In genomic region chr16:48435319-48435682, GRCh38 we compare ENCODE assay signal across 15 cellular contexts. TPM values are rescaled to one million over a fixed set of nuclear protein-coding genes. Genes with fewer than 3 reads are reported as not detected.
DNase-seq lines count a peak whose midpoint lies in the region; ATAC-seq and TF ChIP-seq lines count a peak whose summit lies in the region.
"Had no signal": no experiment of that assay in that cellular context is flagged by ENCODE, and none has a peak within 500 bp of the region (broad histone marks: within the 10 kb centered on the region; RNA-seq: fewer than 3 reads in every experiment).

No MANE protein-coding gene starts in this region.

- H2AFZ ChIP-seq in OCI-LY1 (ENCODE audit: low read length) (0 out of 2 replicates have a peak overlapping the region, but pooled peaks have one; percentile 27), GM23248 (no peak overlapping the region)

- H3K4me3 ChIP-seq in BLaER1 = no peak overlapping the region
- H3K4me3 ChIP-seq in OCI-LY1 (ENCODE audit: low read depth, low read length, poor library complexity, severe bottlenecking) = no peak overlapping the region
- no peak overlapping the region for H3K4me3 ChIP-seq in fibroblast of mammary gland (ENCODE audit: control insufficient read depth, low read depth, low read length)
- H3K4me3 ChIP-seq in aorta (ENCODE audit: low read length in 2 of 2) = no peak overlapping the region
- H3K4me3 ChIP-seq in GM23248 = no peak overlapping the region

- H3K9me3 ChIP-seq in BLaER1 (no peaks in the 10 kb centered on the region), OCI-LY1 (ENCODE audit: low read length) (no peaks in the 10 kb centered on the region), aorta (ENCODE audit: control insufficient read depth, low read length) (no peaks in the 10 kb centered on the region), GM23248 (ENCODE audit: low read depth) (no peaks in the 10 kb centered on the region)

- in situ Hi-C loops in GM23248 (cut with MboI) = no loop called here

- peaks cover 46% of the 10 kb centered on the region for H3K4me1 ChIP-seq in BLaER1
- peaks cover 55% of the 10 kb centered on the region for H3K4me1 ChIP-seq in OCI-LY1 (ENCODE audit: insufficient read depth, low read length, severe bottlenecking)
- H3K4me1 ChIP-seq in aorta (ENCODE audit: control insufficient read depth in 1 of 2, insufficient read depth in 2 of 2, low read length in 2 of 2) = no peaks in the 10 kb centered on the region
- no peaks in the 10 kb centered on the region for H3K4me1 ChIP-seq in GM23248 (ENCODE audit: insufficient read depth)

- peak; percentile 54 for TF ChIP-seq CTCF in OCI-LY1 (IDR thresholded peaks at IDR 0.05; ENCODE audit: low read length)
- peak; percentile 0 for TF ChIP-seq CTCF in fibroblast of mammary gland (conservative IDR thresholded peaks at IDR 0.05; ENCODE audit: control insufficient read depth, insufficient read depth, low read depth, low read length)

- peak overlapping the region; percentile 43 for H3K27ac Mint-ChIP-seq in stimulated activated effector memory CD8-positive, alpha-beta T cell treated with anti-CD3 and anti-CD28 coated beads, Interleukin-12 subunit alpha, Interleukin-12 subunit beta, amount 100 ng/mL, for 72 hours
- H3K27ac Mint-ChIP-seq: CD8-positive, alpha-beta T cell had no signal

- no peaks in the 10 kb centered on the region for H3K36me3 ChIP-seq in BLaER1
- no peaks in the 10 kb centered on the region for H3K36me3 ChIP-seq in OCI-LY1 (ENCODE audit: insufficient read depth, low read length)
- H3K36me3 ChIP-seq in aorta (ENCODE audit: control insufficient read depth in 1 of 2, insufficient read depth in 2 of 2, low read length in 1 of 2) = no peaks in the 10 kb centered on the region
- no peaks in the 10 kb centered on the region for H3K36me3 ChIP-seq in GM23248 (ENCODE audit: low read depth)

- no peak for ATAC-seq in stimulated activated effector memory CD8-positive, alpha-beta T cell treated with anti-CD3 and anti-CD28 coated beads, Interleukin-12 subunit alpha, Interleukin-12 subunit beta, amount 100 ng/mL, for 72 hours
- ATAC-seq in aorta (ENCODE audit: low FRiP score) = no peak
- ATAC-seq: CD8-positive, alpha-beta T cell had no signal

- no peak overlapping the region for H3K27ac ChIP-seq in BLaER1
- peak overlapping the region; percentile 96 for H3K27ac ChIP-seq in OCI-LY1 (ENCODE audit: low read depth, low read length, poor library complexity, severe bottlenecking)
- H3K27ac ChIP-seq in aorta (ENCODE audit: low read depth in 1 of 2, low read length in 2 of 2) = no peak overlapping the region
- no peak overlapping the region for H3K27ac ChIP-seq in GM23248

- 57 to 71% methylated on average over 7 of the region's 7 CpGs for WGBS in aorta, 2 donors
- 73 to 74% methylated on average over 7 of the region's 7 CpGs for WGBS in GM23248 (ENCODE audit: low coverage in 1 of 2, low lambda C conversion rate in 2 of 2, missing lambda C conversion rate in 2 of 2), 2 experiments

- no peaks in the 10 kb centered on the region for H3K36me3 Mint-ChIP-seq in stimulated activated effector memory CD8-positive, alpha-beta T cell treated with anti-CD3 and anti-CD28 coated beads, Interleukin-12 subunit alpha, Interleukin-12 subunit beta, amount 100 ng/mL, for 72 hours
- H3K36me3 Mint-ChIP-seq: CD8-positive, alpha-beta T cell had no signal

- H3K27me3 ChIP-seq in BLaER1 (no peaks in the 10 kb centered on the region), OCI-LY1 (ENCODE audit: insufficient read depth, low read length) (no peaks in the 10 kb centered on the region), aorta (ENCODE audit: control insufficient read depth in 1 of 2, insufficient read depth in 2 of 2, low read length in 1 of 2) (no peaks in the 10 kb centered on the region), GM23248 (replicated peaks; ENCODE audit: insufficient read depth) (no peaks in the 10 kb centered on the region)

- intact Hi-C loops in aorta (cut with DNase I) = no loop called here

- H3K9ac ChIP-seq in BLaER1 (no peak overlapping the region), OCI-LY1 (ENCODE audit: low read length) (no peak overlapping the region; the same call in 1 of the 2 replicates), GM23248 (no peak overlapping the region)

- no peak overlapping the region for H3K4me3 Mint-ChIP-seq in stimulated activated effector memory CD8-positive, alpha-beta T cell treated with anti-CD3 and anti-CD28 coated beads, Interleukin-12 subunit alpha, Interleukin-12 subunit beta, amount 100 ng/mL, for 72 hours
- H3K4me3 Mint-ChIP-seq: CD8-positive, alpha-beta T cell had no signal

- H3K9me2 ChIP-seq in OCI-LY1 (ENCODE audit: low read depth, low read length) = no peaks in the 10 kb centered on the region
- no peaks in the 10 kb centered on the region for H3K9me2 ChIP-seq in GM23248 (ENCODE audit: insufficient read depth)

- no peaks in the 10 kb centered on the region for H3K9me3 Mint-ChIP-seq in stimulated activated effector memory CD8-positive, alpha-beta T cell treated with anti-CD3 and anti-CD28 coated beads, Interleukin-12 subunit alpha, Interleukin-12 subunit beta, amount 100 ng/mL, for 72 hours
- H3K9me3 Mint-ChIP-seq: CD8-positive, alpha-beta T cell had no signal

- peaks cover 17% of the 10 kb centered on the region for H3K4me1 Mint-ChIP-seq in stimulated activated effector memory CD8-positive, alpha-beta T cell treated with anti-CD3 and anti-CD28 coated beads, Interleukin-12 subunit alpha, Interleukin-12 subunit beta, amount 100 ng/mL, for 72 hours

- 0 out of 2 replicates have a peak overlapping the region, but pooled peaks have one; percentile 50 for H3K4me2 ChIP-seq in BLaER1
- peak overlapping the region; percentile 28; the same call in 1 of the 2 replicates for H3K4me2 ChIP-seq in OCI-LY1 (ENCODE audit: low read length)
- no peak overlapping the region for H3K4me2 ChIP-seq in GM23248 (ENCODE audit: unreplicated experiment)

- DNase-seq in fibroblast of mammary gland (ENCODE audit: low read depth) (peak; percentile 14), NCI-H446 (lab: John Stamatoyannopoulos, UW) (no peak), aorta (no peak), GM23248 (no peak)
- DNase-seq in stimulated activated effector memory CD8-positive, alpha-beta T cell treated with anti-CD3 and anti-CD28 coated beads, Interleukin-12 subunit alpha, Interleukin-12 subunit beta, amount 100 ng/mL, for 72 hours (ENCODE audit: low spot score in 2 of 2) = no peak
- DNase-seq in stimulated activated CD4-positive, alpha-beta T cell treated with anti-CD3 and anti-CD28 coated beads, Interleukin-2, amount 100 ng/mL, for 24 hours = no peak
- DNase-seq: Calu3; CD8-positive, alpha-beta T cell; DMS153; GOT3; NCI-H1694; NCI-H2081 treated with DMSO at 0.1 percent for 48 hours; NCI-H526 had no signal

- no peaks in the 10 kb centered on the region for H3K79me2 ChIP-seq in OCI-LY1 (ENCODE audit: insufficient read depth, low read length)
- no peaks in the 10 kb centered on the region for H3K79me2 ChIP-seq in GM23248 (ENCODE audit: insufficient read depth)

- H3F3A ChIP-seq in OCI-LY1 (ENCODE audit: insufficient read depth, low read length) (no peaks in the 10 kb centered on the region), GM23248 (ENCODE audit: insufficient read depth) (no peaks in the 10 kb centered on the region)

- H4K20me1 ChIP-seq in BLaER1 (no peaks in the 10 kb centered on the region), OCI-LY1 (ENCODE audit: insufficient read depth, low read length) (no peaks in the 10 kb centered on the region), GM23248 (ENCODE audit: insufficient read depth) (no peaks in the 10 kb centered on the region)

RNA-seq across cellular contexts. Expression of gene SIAH1, which starts 50.1 kb away (rescaled TPM):
- total RNA-seq in aorta = 10 to 100 TPM; 23.9 to 24.3 TPM
- polyA plus RNA-seq in aorta = 10 to 100 TPM; 12.7 to 15.3 TPM
- total RNA-seq in GM23248 (2014; rRNA removed; shearing (Covaris generic)) = 24.4 and 24.9 TPM in 2 replicates
- 29.9 and 31.0 TPM in 2 replicates for polyA plus RNA-seq in GM23248 (2016; fragmentation: Nextera tagmentation; extraction: Ambion mirVana)
